In the genomic region with DNA sequence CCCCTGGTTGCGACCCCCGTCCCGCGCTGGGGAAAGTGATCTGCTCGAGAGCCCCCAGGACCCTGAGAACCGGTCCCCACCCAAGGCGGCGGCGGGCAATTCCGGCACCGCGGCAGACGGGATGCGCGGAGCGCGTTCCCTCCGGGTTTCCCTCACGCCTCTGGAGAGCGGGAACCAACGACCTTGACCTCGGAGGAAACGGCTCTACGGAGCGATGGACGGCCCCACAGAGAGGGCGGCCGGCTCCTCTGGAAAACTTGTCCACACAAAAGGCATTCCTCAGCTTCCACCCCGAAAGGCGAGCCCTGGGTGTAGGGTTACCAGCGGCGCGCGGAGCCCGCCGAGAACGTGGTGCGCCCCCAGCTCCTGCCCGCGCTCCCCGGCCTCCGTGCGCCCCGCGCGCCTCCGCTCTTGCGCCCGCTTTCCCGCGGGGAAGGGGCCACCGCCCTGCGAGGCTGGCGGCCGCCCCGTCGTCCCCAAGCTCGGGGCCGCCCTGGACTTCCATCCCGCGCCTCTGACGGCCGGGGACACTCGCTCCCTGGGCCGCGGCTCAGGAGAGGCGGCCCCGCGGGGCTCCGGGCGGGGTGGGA, we compare ENCODE assay signal across 8 cellular contexts. TPM values are rescaled to one million over a fixed set of nuclear protein-coding genes. Genes with fewer than 3 reads are reported as not detected.
DNase-seq lines count a peak whose midpoint lies in the region; ATAC-seq and TF ChIP-seq lines count a peak whose summit lies in the region.

No MANE protein-coding gene starts in this region.

- in situ Hi-C loops in GM13976 (cut with MboI; ENCODE audit: low sequenced_read_pairs, unreplicated experiment): no loop called here

- TF ChIP-seq CTCF in GM13976 (IDR thresholded peaks at IDR 0.05; ENCODE audit: borderline replicate concordance, control extremely low read depth, extremely low read depth, insufficient read depth, missing control alignments): no peak

- CTCF ChIA-PET in activated CD8-positive, alpha-beta memory T cell treated with anti-CD3 and anti-CD28 coated beads, Interleukin-2, amount 10 ng/mL, durations not matched to agents 7 days and 5 days (lab: Charles Lee): interaction anchor here (1.6 kb wide), 1 partner anchor 230 kb away, joined by 7 read pairs; no protein-coding TSS in a partner anchor

- no peak overlapping the region for H3K27ac Mint-ChIP-seq in activated CD8-positive, alpha-beta memory T cell treated with anti-CD3 and anti-CD28 coated beads, Interleukin-2, amount 10 ng/mL, durations not matched to agents 7 days and 5 days
- H3K27ac Mint-ChIP-seq in activated naive CD8-positive, alpha-beta T cell treated with anti-CD3 and anti-CD28 coated beads, Interleukin-2, amount 10 ng/mL, durations not matched to agents 7 days and 5 days: no peak overlapping the region

- no peaks in the 10 kb centered on the region for H3K9me3 Mint-ChIP-seq in activated CD8-positive, alpha-beta memory T cell treated with anti-CD3 and anti-CD28 coated beads, Interleukin-2, amount 10 ng/mL, durations not matched to agents 7 days and 5 days (ENCODE audit: low read depth)
- no peaks in the 10 kb centered on the region for H3K9me3 Mint-ChIP-seq in activated naive CD8-positive, alpha-beta T cell treated with anti-CD3 and anti-CD28 coated beads, Interleukin-2, amount 10 ng/mL, durations not matched to agents 7 days and 5 days

- peaks cover 46% of the 10 kb centered on the region for H3K27me3 Mint-ChIP-seq in activated CD8-positive, alpha-beta memory T cell treated with anti-CD3 and anti-CD28 coated beads, Interleukin-2, amount 10 ng/mL, durations not matched to agents 7 days and 5 days
- H3K27me3 Mint-ChIP-seq in activated naive CD8-positive, alpha-beta T cell treated with anti-CD3 and anti-CD28 coated beads, Interleukin-2, amount 10 ng/mL, durations not matched to agents 7 days and 5 days: peaks cover 40% of the 10 kb centered on the region

- ATAC-seq in activated CD8-positive, alpha-beta memory T cell treated with anti-CD3 and anti-CD28 coated beads, Interleukin-2, amount 10 ng/mL, durations not matched to agents 7 days and 5 days: peak; percentile 43
- ATAC-seq in activated naive CD8-positive, alpha-beta T cell treated with anti-CD3 and anti-CD28 coated beads, Interleukin-2, amount 10 ng/mL, durations not matched to agents 7 days and 5 days (ENCODE audit: low read depth): peak; percentile 51
- ATAC-seq in sciatic nerve (peak; percentile 33), HG03469 (IDR thresholded peaks at IDR 0.05; ENCODE audit: unreplicated experiment) (no peak)

- no peaks in the 10 kb centered on the region for H3K36me3 Mint-ChIP-seq in activated CD8-positive, alpha-beta memory T cell treated with anti-CD3 and anti-CD28 coated beads, Interleukin-2, amount 10 ng/mL, durations not matched to agents 7 days and 5 days
- no peaks in the 10 kb centered on the region for H3K36me3 Mint-ChIP-seq in activated naive CD8-positive, alpha-beta T cell treated with anti-CD3 and anti-CD28 coated beads, Interleukin-2, amount 10 ng/mL, durations not matched to agents 7 days and 5 days

- H3K4me3 Mint-ChIP-seq in activated CD8-positive, alpha-beta memory T cell treated with anti-CD3 and anti-CD28 coated beads, Interleukin-2, amount 10 ng/mL, durations not matched to agents 7 days and 5 days: peak overlapping the region; percentile 56
- H3K4me3 Mint-ChIP-seq in activated naive CD8-positive, alpha-beta T cell treated with anti-CD3 and anti-CD28 coated beads, Interleukin-2, amount 10 ng/mL, durations not matched to agents 7 days and 5 days: peak overlapping the region; percentile 61

- H3K4me1 Mint-ChIP-seq in activated CD8-positive, alpha-beta memory T cell treated with anti-CD3 and anti-CD28 coated beads, Interleukin-2, amount 10 ng/mL, durations not matched to agents 7 days and 5 days: peaks cover 25% of the 10 kb centered on the region
- H3K4me1 Mint-ChIP-seq in activated naive CD8-positive, alpha-beta T cell treated with anti-CD3 and anti-CD28 coated beads, Interleukin-2, amount 10 ng/mL, durations not matched to agents 7 days and 5 days: peaks cover 12% of the 10 kb centered on the region

- DNase-seq in activated CD8-positive, alpha-beta memory T cell treated with anti-CD3 and anti-CD28 coated beads, Interleukin-2, amount 10 ng/mL, durations not matched to agents 7 days and 5 days: no peak
- DNase-seq in activated CD8-positive, alpha-beta memory T cell treated with anti-CD3 and anti-CD28 coated beads for 24 hours: no peak
- peak; percentile 40 for DNase-seq in activated naive CD8-positive, alpha-beta T cell treated with anti-CD3 and anti-CD28 coated beads, Interleukin-2, amount 10 ng/mL, durations not matched to agents 7 days and 5 days
- DNase-seq in hepatic stellate cell (ENCODE audit: low spot score): peak; percentile 54
- DNase-seq in sciatic nerve (ENCODE audit: low spot score): peak; percentile 66
- DNase-seq in GM13976 (ENCODE audit: low spot score): no peak
- no peak for DNase-seq in NCI-H510A (lab: John Stamatoyannopoulos, UW)

- POLR2A ChIA-PET in activated naive CD8-positive, alpha-beta T cell treated with anti-CD3 and anti-CD28 coated beads, Interleukin-2, amount 10 ng/mL, durations not matched to agents 7 days and 5 days (lab: Charles Lee): no interaction called here

- intact Hi-C loops in sciatic nerve (cut with DNase I): no loop called here

RNA-seq across cellular contexts. Expression of a gene that starts 0.4 kb away (rescaled TPM):
- under 1 TPM; 0.07 to 0.12 TPM for total RNA-seq in activated CD8-positive, alpha-beta memory T cell treated with anti-CD3 and anti-CD28 coated beads, Interleukin-2, amount 10 ng/mL, durations not matched to agents 7 days and 5 days
- under 1 TPM; 0.19 to 0.34 TPM for total RNA-seq in activated naive CD8-positive, alpha-beta T cell treated with anti-CD3 and anti-CD28 coated beads, Interleukin-2, amount 10 ng/mL, durations not matched to agents 7 days and 5 days
- total RNA-seq in sciatic nerve: 14.9 TPM

Comparison
In these comparisons a context has a peak if more than half of its experiments do, and no peak if none do; other contexts are left out.
1. DNase-seq: peak in activated naive CD8-positive, alpha-beta T cell treated with anti-CD3 and anti-CD28 coated beads, Interleukin-2, amount 10 ng/mL, durations not matched to agents 7 days and 5 days (single experiment), hepatic stellate cell (single experiment) and sciatic nerve (single experiment); none in activated CD8-positive, alpha-beta memory T cell treated with anti-CD3 and anti-CD28 coated beads, Interleukin-2, amount 10 ng/mL, durations not matched to agents 7 days and 5 days (single experiment), activated CD8-positive, alpha-beta memory T cell treated with anti-CD3 and anti-CD28 coated beads for 24 hours (single experiment), GM13976 (single experiment) and NCI-H510A (single experiment).
2. RNA of a gene that starts 0.4 kb away (total RNA-seq): 14.9 TPM in sciatic nerve (single experiment); 0.19 to 0.34 TPM in activated naive CD8-positive, alpha-beta T cell treated with anti-CD3 and anti-CD28 coated beads, Interleukin-2, amount 10 ng/mL, durations not matched to agents 7 days and 5 days and 0.07 to 0.12 TPM in activated CD8-positive, alpha-beta memory T cell treated with anti-CD3 and anti-CD28 coated beads, Interleukin-2, amount 10 ng/mL, durations not matched to agents 7 days and 5 days; every median in the first group is over 10 times any median in the second.